10 cellular contexts compared by ENCODE assay signal in genomic region chr12:116121453-116121871, GRCh38.
DNase-seq lines count a peak whose midpoint lies in the region; ATAC-seq and TF ChIP-seq lines count a peak whose summit lies in the region.
"Had no signal": no experiment of that assay in that cellular context is flagged by ENCODE, and none has a peak within 500 bp of the region (broad histone marks: within the 10 kb centered on the region; RNA-seq: fewer than 3 reads in every experiment).

No MANE protein-coding gene starts in this region.

- H3K27me3 ChIP-seq in aorta (ENCODE audit: control insufficient read depth in 1 of 2, insufficient read depth in 2 of 2, low read length in 1 of 2) = no peaks in the 10 kb centered on the region

- no peaks in the 10 kb centered on the region for H3K36me3 ChIP-seq in aorta (ENCODE audit: control insufficient read depth in 1 of 2, insufficient read depth in 2 of 2, low read length in 1 of 2)

- H3K4me1 ChIP-seq in aorta (ENCODE audit: control insufficient read depth in 1 of 2, insufficient read depth in 2 of 2, low read length in 2 of 2) = peaks cover 11 to 13% of the 10 kb centered on the region in 2 donors

- TF ChIP-seq CTCF in glutamatergic neuron (IDR thresholded peaks at IDR 0.05; ENCODE audit: partially characterized antibody, unreplicated experiment) = no peak

- H3K27ac Mint-ChIP-seq in T-cell = peak overlapping the region; percentile 16 to 69
- H3K27ac Mint-ChIP-seq in glutamatergic neuron (ENCODE audit: unreplicated experiment) = peak overlapping the region; percentile 20
- H3K27ac Mint-ChIP-seq in immature natural killer cell = no peak overlapping the region

- no peaks in the 10 kb centered on the region for H3K9me3 ChIP-seq in aorta (ENCODE audit: control insufficient read depth, low read length)

- H3K4me3 Mint-ChIP-seq in T-cell (peak overlapping the region in 2 of 3 donors; percentile 39 to 56), glutamatergic neuron (ENCODE audit: unreplicated experiment) (no peak overlapping the region), immature natural killer cell (no peak overlapping the region)

- H3K9me3 Mint-ChIP-seq in T-cell = no peaks in the 10 kb centered on the region
- H3K9me3 Mint-ChIP-seq in glutamatergic neuron (ENCODE audit: unreplicated experiment) = peaks cover 2% of the 10 kb centered on the region
- H3K9me3 Mint-ChIP-seq in immature natural killer cell = no peaks in the 10 kb centered on the region

- H3K27ac ChIP-seq in aorta (ENCODE audit: low read depth in 1 of 2, low read length in 2 of 2) = no peak overlapping the region

- H3K4me1 Mint-ChIP-seq in T-cell = peaks cover 72 to 82% (median 80%) of the 10 kb centered on the region in 3 donors
- H3K4me1 Mint-ChIP-seq in glutamatergic neuron (ENCODE audit: low read depth, unreplicated experiment) = peaks cover 60% of the 10 kb centered on the region
- peaks cover 45 to 77% of the 10 kb centered on the region in 2 donors for H3K4me1 Mint-ChIP-seq in immature natural killer cell

- no peaks in the 10 kb centered on the region for H3K27me3 Mint-ChIP-seq in T-cell
- H3K27me3 Mint-ChIP-seq in glutamatergic neuron (ENCODE audit: unreplicated experiment) = peaks cover 2% of the 10 kb centered on the region
- peaks cover 0 to 5% (median 3%) of the 10 kb centered on the region in 3 donors for H3K27me3 Mint-ChIP-seq in immature natural killer cell (ENCODE audit: low read depth in 3 of 3)

- CTCF ChIA-PET in T-cell (lab: Charles Lee) = interaction anchor here in 1 of 2 donors (0.5 kb wide), 1 partner anchor 22 kb away, joined by 3 read pairs; no protein-coding TSS in a partner anchor

- H3K36me3 Mint-ChIP-seq in T-cell (no peaks in the 10 kb centered on the region), glutamatergic neuron (ENCODE audit: unreplicated experiment) (no peaks in the 10 kb centered on the region), immature natural killer cell (no peaks in the 10 kb centered on the region)

- WGBS in aorta, 2 donors = 10 to 12% methylated on average over 2 of the region's 2 CpGs

- H3K4me3 ChIP-seq in aorta (ENCODE audit: low read length in 2 of 2) = no peak overlapping the region

- DNase-seq in stimulated activated CD4-positive, alpha-beta T cell treated with anti-CD3 and anti-CD28 coated beads, Interleukin-4, amount 100 ng/mL, for 1 hour = peak; percentile 11
- no peak for DNase-seq in stimulated activated CD4-positive, alpha-beta T cell treated with anti-CD3 and anti-CD28 coated beads, Interleukin-15, amount 100 ng/mL, for 24 hours
- DNase-seq in T-cell (peak in 1 of 34 experiments; percentile 4), glutamatergic neuron (no peak), aorta (no peak), middle frontal gyrus (ENCODE audit: extremely low spot score, low spot score) (no peak), immature natural killer cell (no peak), ecto neural progenitor cell (ENCODE audit: low spot score) (no peak)
- DNase-seq: stimulated activated naive CD4-positive, alpha-beta T cell treated with Interleukin-2 at 50 U/mL for 16 hours; SW 1271 had no signal

- ATAC-seq in T-cell (replicated peaks in 1 of 4) (peak in 3 of 4 experiments; percentile 60 to 66 (median 61)), aorta (ENCODE audit: low FRiP score) (peak; percentile 52)

- POLR2A ChIA-PET in T-cell (lab: Charles Lee) = no interaction called here

- intact Hi-C loops in aorta (cut with DNase I) = no loop called here

Comparison
In these comparisons a context has a peak if more than half of its experiments do, and no peak if none do; other contexts are left out.
1. H3K27ac Mint-ChIP-seq: peak in T-cell (2 of 2) and glutamatergic neuron (single experiment); none in immature natural killer cell (0 of 6).
2. H3K4me3 Mint-ChIP-seq: peak in T-cell (2 of 3); none in glutamatergic neuron (single experiment) and immature natural killer cell (0 of 5).